In the genomic region with DNA sequence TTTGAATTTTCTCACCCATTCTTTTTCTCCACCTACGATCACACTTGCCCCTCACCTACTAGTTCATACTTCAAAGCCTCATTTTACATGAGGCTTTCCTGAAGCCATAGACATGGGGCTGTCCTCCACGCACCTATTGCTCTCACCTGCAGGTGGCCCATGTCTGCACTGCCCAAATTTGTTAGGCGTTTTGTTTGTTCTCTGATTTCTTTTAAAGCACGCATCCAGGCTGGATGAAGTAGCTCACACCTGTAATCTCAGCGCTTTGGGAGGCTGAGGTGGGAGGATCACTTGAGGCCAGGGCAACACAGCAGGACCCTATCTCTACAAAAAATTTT, we compare ENCODE assay signal across 1 cellular context.
TF ChIP-seq lines count a peak whose summit lies in the region.

No MANE protein-coding gene starts in this region.

TF ChIP-seq in GM23338, 12 proteins besides CTCF, POLR2A, EP300 and RAD21 (continued from another document):
- TF ChIP-seq, protein P1, sequence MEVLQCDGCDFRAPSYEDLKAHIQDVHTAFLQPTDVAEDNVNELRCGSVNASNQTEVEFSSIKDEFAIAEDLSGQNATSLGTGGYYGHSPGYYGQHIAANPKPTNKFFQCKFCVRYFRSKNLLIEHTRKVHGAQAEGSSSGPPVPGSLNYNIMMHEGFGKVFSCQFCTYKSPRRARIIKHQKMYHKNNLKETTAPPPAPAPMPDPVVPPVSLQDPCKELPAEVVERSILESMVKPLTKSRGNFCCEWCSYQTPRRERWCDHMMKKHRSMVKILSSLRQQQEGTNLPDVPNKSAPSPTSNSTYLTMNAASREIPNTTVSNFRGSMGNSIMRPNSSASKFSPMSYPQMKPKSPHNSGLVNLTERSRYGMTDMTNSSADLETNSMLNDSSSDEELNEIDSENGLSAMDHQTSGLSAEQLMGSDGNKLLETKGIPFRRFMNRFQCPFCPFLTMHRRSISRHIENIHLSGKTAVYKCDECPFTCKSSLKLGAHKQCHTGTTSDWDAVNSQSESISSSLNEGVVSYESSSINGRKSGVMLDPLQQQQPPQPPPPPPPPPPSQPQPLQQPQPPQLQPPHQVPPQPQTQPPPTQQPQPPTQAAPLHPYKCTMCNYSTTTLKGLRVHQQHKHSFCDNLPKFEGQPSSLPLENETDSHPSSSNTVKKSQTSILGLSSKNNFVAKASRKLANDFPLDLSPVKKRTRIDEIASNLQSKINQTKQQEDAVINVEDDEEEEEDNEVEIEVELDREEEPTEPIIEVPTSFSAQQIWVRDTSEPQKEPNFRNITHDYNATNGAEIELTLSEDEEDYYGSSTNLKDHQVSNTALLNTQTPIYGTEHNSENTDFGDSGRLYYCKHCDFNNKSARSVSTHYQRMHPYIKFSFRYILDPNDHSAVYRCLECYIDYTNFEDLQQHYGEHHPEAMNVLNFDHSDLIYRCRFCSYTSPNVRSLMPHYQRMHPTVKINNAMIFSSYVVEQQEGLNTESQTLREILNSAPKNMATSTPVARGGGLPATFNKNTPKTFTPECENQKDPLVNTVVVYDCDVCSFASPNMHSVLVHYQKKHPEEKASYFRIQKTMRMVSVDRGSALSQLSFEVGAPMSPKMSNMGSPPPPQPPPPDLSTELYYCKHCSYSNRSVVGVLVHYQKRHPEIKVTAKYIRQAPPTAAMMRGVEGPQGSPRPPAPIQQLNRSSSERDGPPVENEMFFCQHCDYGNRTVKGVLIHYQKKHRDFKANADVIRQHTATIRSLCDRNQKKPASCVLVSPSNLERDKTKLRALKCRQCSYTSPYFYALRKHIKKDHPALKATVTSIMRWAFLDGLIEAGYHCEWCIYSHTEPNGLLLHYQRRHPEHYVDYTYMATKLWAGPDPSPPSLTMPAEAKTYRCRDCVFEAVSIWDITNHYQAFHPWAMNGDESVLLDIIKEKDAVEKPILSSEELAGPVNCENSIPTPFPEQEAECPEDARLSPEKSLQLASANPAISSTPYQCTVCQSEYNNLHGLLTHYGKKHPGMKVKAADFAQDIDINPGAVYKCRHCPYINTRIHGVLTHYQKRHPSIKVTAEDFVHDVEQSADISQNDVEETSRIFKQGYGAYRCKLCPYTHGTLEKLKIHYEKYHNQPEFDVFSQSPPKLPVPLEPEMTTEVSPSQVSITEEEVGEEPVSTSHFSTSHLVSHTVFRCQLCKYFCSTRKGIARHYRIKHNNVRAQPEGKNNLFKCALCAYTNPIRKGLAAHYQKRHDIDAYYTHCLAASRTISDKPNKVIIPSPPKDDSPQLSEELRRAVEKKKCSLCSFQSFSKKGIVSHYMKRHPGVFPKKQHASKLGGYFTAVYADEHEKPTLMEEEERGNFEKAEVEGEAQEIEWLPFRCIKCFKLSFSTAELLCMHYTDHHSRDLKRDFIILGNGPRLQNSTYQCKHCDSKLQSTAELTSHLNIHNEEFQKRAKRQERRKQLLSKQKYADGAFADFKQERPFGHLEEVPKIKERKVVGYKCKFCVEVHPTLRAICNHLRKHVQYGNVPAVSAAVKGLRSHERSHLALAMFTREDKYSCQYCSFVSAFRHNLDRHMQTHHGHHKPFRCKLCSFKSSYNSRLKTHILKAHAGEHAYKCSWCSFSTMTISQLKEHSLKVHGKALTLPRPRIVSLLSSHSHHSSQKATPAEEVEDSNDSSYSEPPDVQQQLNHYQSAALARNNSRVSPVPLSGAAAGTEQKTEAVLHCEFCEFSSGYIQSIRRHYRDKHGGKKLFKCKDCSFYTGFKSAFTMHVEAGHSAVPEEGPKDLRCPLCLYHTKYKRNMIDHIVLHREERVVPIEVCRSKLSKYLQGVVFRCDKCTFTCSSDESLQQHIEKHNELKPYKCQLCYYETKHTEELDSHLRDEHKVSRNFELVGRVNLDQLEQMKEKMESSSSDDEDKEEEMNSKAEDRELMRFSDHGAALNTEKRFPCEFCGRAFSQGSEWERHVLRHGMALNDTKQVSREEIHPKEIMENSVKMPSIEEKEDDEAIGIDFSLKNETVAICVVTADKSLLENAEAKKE (CRISPR knock-in tag; IDR thresholded peaks at IDR 0.05): no peak
- no peak for TF ChIP-seq ZNF331 (CRISPR knock-in tag; IDR thresholded peaks at IDR 0.05; ENCODE audit: low read depth)
- TF ChIP-seq NANOG (IDR thresholded peaks at IDR 0.05; ENCODE audit: borderline replicate concordance): no peak
- TF ChIP-seq EZH2 (IDR thresholded peaks at IDR 0.05; ENCODE audit: low read depth, unreplicated experiment): no peak
TF ChIP-seq in GM23338: peak in this region for 0.
